Comparison of ENCODE assay signal across 18 cellular contexts in the genomic region with DNA sequence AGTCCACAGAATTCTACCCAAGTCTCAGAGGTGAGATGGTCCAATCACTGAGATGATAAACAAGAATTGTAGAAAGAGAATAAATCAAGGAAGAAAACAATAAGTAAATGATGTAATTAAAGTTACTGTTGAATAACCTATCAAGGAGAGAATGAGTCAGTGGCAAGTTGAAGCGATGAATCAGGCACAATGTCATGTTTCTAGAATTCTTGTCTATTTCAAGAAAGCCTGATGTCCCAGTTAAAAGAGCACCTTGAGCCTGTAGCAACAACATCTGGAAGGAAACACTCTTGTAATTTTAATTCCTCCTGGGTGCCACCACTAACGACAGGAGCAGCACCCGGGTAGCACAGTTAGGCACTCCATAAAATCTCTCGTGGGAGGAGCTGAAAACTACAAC.
DNase-seq lines count a peak whose midpoint lies in the region; ATAC-seq, FAIRE-seq and TF ChIP-seq lines count a peak whose summit lies in the region.
"Had no signal": no experiment of that assay in that cellular context is flagged by ENCODE, and none has a peak within 500 bp of the region (broad histone marks: within the 10 kb centered on the region; RNA-seq: fewer than 3 reads in every experiment).

No MANE protein-coding gene starts in this region.

- no peaks in the 10 kb centered on the region for H3K79me2 ChIP-seq in smooth muscle cell (ENCODE audit: low read depth)

- no peaks in the 10 kb centered on the region for H3K9me3 ChIP-seq in RWPE2 (ENCODE audit: severe bottlenecking)
- no peaks in the 10 kb centered on the region for H3K9me3 ChIP-seq in smooth muscle cell (replicated peaks; ENCODE audit: low read depth)
- H3K9me3 ChIP-seq in Peyer's patch: no peaks in the 10 kb centered on the region
- H3K9me3 ChIP-seq: MG63, tibial nerve had no signal

- H3K4me1 ChIP-seq in RWPE2 (ENCODE audit: insufficient read depth, poor library complexity, severe bottlenecking) (peaks cover 15% of the 10 kb centered on the region), smooth muscle cell (ENCODE audit: low read depth) (no peaks in the 10 kb centered on the region), Peyer's patch (no peaks in the 10 kb centered on the region)
- H3K4me1 ChIP-seq: tibial nerve had no signal

- peak overlapping the region; percentile 63 for H3K4me2 ChIP-seq in smooth muscle cell

- DNase-seq in activated CD4-positive, CD25-positive, alpha-beta regulatory T cell treated with anti-CD3 and anti-CD28 coated beads, Interleukin-2, amount 50 U/mL, for 72 hours: no peak
- DNase-seq in RWPE2 (ENCODE audit: low spot score): no peak
- peak; percentile 36 for DNase-seq in fibroblast of mammary gland (ENCODE audit: low read depth)
- no peak for DNase-seq in smooth muscle cell (lab: John Stamatoyannopoulos, UW; ENCODE audit: unreplicated experiment)
- no peak for DNase-seq in effector CD4-positive, alpha-beta T cell
- DNase-seq in Peyer's patch: no peak
- no peak for DNase-seq in GM19239 (ENCODE audit: insufficient read length, low spot score)
- DNase-seq: activated CD4-positive, alpha-beta T cell treated with anti-CD3 and anti-CD28 coated beads for 48 hours; CD8-positive, alpha-beta memory T cell; effector CD8-positive, alpha-beta T cell; GF-D8; NCI-H748 treated with DMSO at 0.1 percent for 48 hours; posterior cingulate gyrus had no signal

- no peaks in the 10 kb centered on the region for H4K20me1 ChIP-seq in smooth muscle cell (ENCODE audit: low read depth)

- H2AFZ ChIP-seq in smooth muscle cell (ENCODE audit: low read depth): no peak overlapping the region

- peak overlapping the region; percentile 84 for H3K9ac ChIP-seq in smooth muscle cell (ENCODE audit: low read depth)

- no peak for TF ChIP-seq CTCF in RWPE2 (IDR thresholded peaks at IDR 0.05; ENCODE audit: poor library complexity, severe bottlenecking)
- no peak for TF ChIP-seq CTCF in fibroblast of mammary gland (conservative IDR thresholded peaks at IDR 0.05; ENCODE audit: control insufficient read depth, insufficient read depth, low read depth, low read length)
- TF ChIP-seq CTCF in smooth muscle cell (IDR thresholded peaks at IDR 0.05; ENCODE audit: borderline replicate concordance, insufficient read depth, poor library complexity, severe bottlenecking): no peak
- no peak for TF ChIP-seq CTCF in Peyer's patch (IDR thresholded peaks at IDR 0.05)

- no peaks in the 10 kb centered on the region for H3F3A ChIP-seq in smooth muscle cell (ENCODE audit: low read depth)

- TF ChIP-seq POLR2A in Peyer's patch (IDR thresholded peaks at IDR 0.05): no peak

- FAIRE-seq in GM19239 (lab: Jason Lieb, UNC): no peak
- FAIRE-seq: A204.1, HTR-8/SVneo had no signal

- no peaks in the 10 kb centered on the region for H3K36me3 ChIP-seq in RWPE2 (ENCODE audit: low read depth)
- H3K36me3 ChIP-seq in smooth muscle cell (ENCODE audit: low read depth): no peaks in the 10 kb centered on the region
- H3K36me3 ChIP-seq in Peyer's patch: no peaks in the 10 kb centered on the region
- H3K36me3 ChIP-seq: MG63, tibial nerve had no signal

- WGBS in smooth muscle cell (ENCODE audit: low lambda C conversion rate): 76% methylated on average over 4 of the region's 4 CpGs

- H3K4me3 ChIP-seq in RWPE2 (ENCODE audit: severe bottlenecking): no peak overlapping the region
- H3K4me3 ChIP-seq in fibroblast of mammary gland (ENCODE audit: control insufficient read depth, low read depth, low read length): no peak overlapping the region
- H3K4me3 ChIP-seq in smooth muscle cell: no peak overlapping the region
- H3K4me3 ChIP-seq in Peyer's patch: no peak overlapping the region
- H3K4me3 ChIP-seq: MG63, tibial nerve had no signal

- peak overlapping the region; percentile 86 for H3K27ac ChIP-seq in RWPE2 (ENCODE audit: poor library complexity, severe bottlenecking)
- peak overlapping the region; percentile 92 for H3K27ac ChIP-seq in smooth muscle cell (ENCODE audit: low read depth)
- no peak overlapping the region for H3K27ac ChIP-seq in Peyer's patch
- H3K27ac ChIP-seq: tibial nerve had no signal

- peak; percentile 46 to 62 for ATAC-seq in activated CD4-positive, CD25-positive, alpha-beta regulatory T cell treated with anti-CD3 and anti-CD28 coated beads, Interleukin-2, amount 50 U/mL, for 24 hours
- peak; percentile 67 for ATAC-seq in RWPE2 (ENCODE audit: low read depth)

- H3K27me3 ChIP-seq in RWPE2 (ENCODE audit: insufficient read depth, poor library complexity, severe bottlenecking) (no peaks in the 10 kb centered on the region), smooth muscle cell (ENCODE audit: low read depth) (no peaks in the 10 kb centered on the region), Peyer's patch (no peaks in the 10 kb centered on the region)
- H3K27me3 ChIP-seq: MG63, tibial nerve had no signal

Comparison
In these comparisons a context has a peak if more than half of its experiments do, and no peak if none do; other contexts are left out.
1. H3K27ac ChIP-seq: peak in RWPE2 (single experiment) and smooth muscle cell (single experiment); none in Peyer's patch (0 of 4).